1 cellular context compared by ENCODE assay signal in genomic region chr9:107283621-107284616, GRCh38.
A peak's percentile ranks its signal among the peaks of the same experiment; 100 is the strongest.
TF ChIP-seq lines count a peak whose summit lies in the region.

No MANE protein-coding gene starts in this region.

TF ChIP-seq in K562, 482 proteins besides CTCF, POLR2A, EP300 and RAD21 (continued from another document and continues in another):
- TF ChIP-seq FOXA3 (CRISPR knock-in tag; conservative IDR thresholded peaks at IDR 0.05 in 1 of 2, IDR thresholded peaks at IDR 0.05 in 1 of 2), result no peak
- TF ChIP-seq SMARCE1 (IDR thresholded peaks at IDR 0.05), result peak; percentile 56; the same call in 1 of the 2 replicates
- TF ChIP-seq PHF20 (IDR thresholded peaks at IDR 0.05; ENCODE audit: partially characterized antibody), result no peak
- TF ChIP-seq CCAR2 (IDR thresholded peaks at IDR 0.05; ENCODE audit: low read depth, low read length), result no peak
- TF ChIP-seq TAF15 (IDR thresholded peaks at IDR 0.05; ENCODE audit: low read depth, low read length), result no peak
- TF ChIP-seq NFIX (CRISPR knock-in tag; IDR thresholded peaks at IDR 0.05; ENCODE audit: low read depth), result no peak
- no peak for TF ChIP-seq STAT6 (CRISPR knock-in tag; IDR thresholded peaks at IDR 0.05)
- TF ChIP-seq NR2C2 (CRISPR knock-in tag; IDR thresholded peaks at IDR 0.05), result no peak
- TF ChIP-seq NR2C2 (tag; IDR thresholded peaks at IDR 0.05), result no peak; the same call in 1 of the 2 replicates
- no peak for TF ChIP-seq CBX5 (IDR thresholded peaks at IDR 0.05; ENCODE audit: borderline replicate concordance, low read depth)
- TF ChIP-seq GTF2A2 (tag; IDR thresholded peaks at IDR 0.05), result no peak
- no peak for TF ChIP-seq HMG20B (CRISPR knock-in tag; IDR thresholded peaks at IDR 0.05)
- no peak for TF ChIP-seq CHD4 (IDR thresholded peaks at IDR 0.05; ENCODE audit: insufficient read depth, insufficient replicate concordance, low read depth, low read length, poor library complexity, severe bottlenecking)
- TF ChIP-seq DPF2 (IDR thresholded peaks at IDR 0.05), result 0 out of 2 replicates have a peak, but pooled peaks have one; percentile 29
- TF ChIP-seq TRIM25 (IDR thresholded peaks at IDR 0.05; ENCODE audit: borderline replicate concordance), result no peak
- no peak for TF ChIP-seq RBM34 (IDR thresholded peaks at IDR 0.05; ENCODE audit: borderline replicate concordance, insufficient read depth, low read length)
- no peak for TF ChIP-seq KLF16 (IDR thresholded peaks at IDR 0.05)
- peak; percentile 84 for TF ChIP-seq ZNF384 (IDR thresholded peaks at IDR 0.05; ENCODE audit: low read depth, low read length)
- TF ChIP-seq RCOR1 (IDR thresholded peaks at IDR 0.05; ENCODE audit: borderline replicate concordance in 1 of 2, low read depth in 2 of 2, low read length in 2 of 2), result 0 out of 4 replicates have a peak, but pooled peaks of 1 of the 2 experiments have one; percentile 21
- no peak for TF ChIP-seq RAD51 (IDR thresholded peaks at IDR 0.05; ENCODE audit: borderline replicate concordance, low read depth)
- no peak for TF ChIP-seq BRF1 (IDR thresholded peaks at IDR 0.05; ENCODE audit: borderline replicate concordance, extremely low read depth, insufficient read length)
- TF ChIP-seq KDM1A (IDR thresholded peaks at IDR 0.05), result no peak; a peak in 1 of 4 replicates
- TF ChIP-seq SNAPC5 (CRISPR knock-in tag; IDR thresholded peaks at IDR 0.05), result no peak
- TF ChIP-seq ARID3B (CRISPR knock-in tag; IDR thresholded peaks at IDR 0.05; ENCODE audit: borderline replicate concordance), result no peak
- TF ChIP-seq SREBF1 (IDR thresholded peaks at IDR 0.05; ENCODE audit: borderline replicate concordance, low read depth, low read length), result no peak
- no peak for TF ChIP-seq MXI1 (IDR thresholded peaks at IDR 0.05; ENCODE audit: low read depth, low read length)
- TF ChIP-seq PURB (CRISPR knock-in tag; IDR thresholded peaks at IDR 0.05; ENCODE audit: low read depth), result no peak
- TF ChIP-seq ZNF165 (CRISPR knock-in tag; IDR thresholded peaks at IDR 0.05; ENCODE audit: borderline replicate concordance), result no peak
- TF ChIP-seq KAT8 (IDR thresholded peaks at IDR 0.05; ENCODE audit: low read depth), result no peak
- peak; percentile 79 for TF ChIP-seq RBBP5 (IDR thresholded peaks at IDR 0.05; ENCODE audit: borderline replicate concordance, insufficient read depth, low read length, poor library complexity, severe bottlenecking)
- no peak for TF ChIP-seq CEBPZ (IDR thresholded peaks at IDR 0.05; ENCODE audit: borderline replicate concordance, low read depth, low read length)
- TF ChIP-seq SPI1 (IDR thresholded peaks at IDR 0.05; ENCODE audit: borderline replicate concordance, low read depth, low read length), result no peak
- peak; percentile 55 for TF ChIP-seq TBP (optimal IDR thresholded peaks at IDR 0.05; ENCODE audit: low read depth, low read length)
- no peak for TF ChIP-seq THAP7 (CRISPR knock-in tag; IDR thresholded peaks at IDR 0.05)
- no peak for TF ChIP-seq ZNF668 (CRISPR knock-in tag; IDR thresholded peaks at IDR 0.05)
- peak; percentile 22 for TF ChIP-seq BRD9 (IDR thresholded peaks at IDR 0.05; ENCODE audit: low read depth, partially characterized antibody)
- TF ChIP-seq NCOR1 (IDR thresholded peaks at IDR 0.05), result peak; percentile 23
- no peak for TF ChIP-seq NR2F6 (CRISPR knock-in tag; IDR thresholded peaks at IDR 0.05)
- TF ChIP-seq ZNF592 (IDR thresholded peaks at IDR 0.05), result 0 out of 2 replicates have a peak, but pooled peaks have one; percentile 57
- no peak for TF ChIP-seq ZNF274 (IDR thresholded peaks at IDR 0.05; ENCODE audit: borderline replicate concordance, low read depth, low read length)
- no peak for TF ChIP-seq CLOCK (CRISPR knock-in tag; IDR thresholded peaks at IDR 0.05; ENCODE audit: borderline replicate concordance)
- no peak for TF ChIP-seq PYGO2 (tag; IDR thresholded peaks at IDR 0.05)
- TF ChIP-seq FOXJ2 (tag; IDR thresholded peaks at IDR 0.05), result no peak
- no peak for TF ChIP-seq DEAF1 (CRISPR knock-in tag; IDR thresholded peaks at IDR 0.05)
